ENCODE assay signal across 28 cellular contexts in genomic region chr7:144908943-144909556, GRCh38.
DNase-seq lines count a peak whose midpoint lies in the region; ATAC-seq, FAIRE-seq and TF ChIP-seq lines count a peak whose summit lies in the region.
"Had no signal": no experiment of that assay in that cellular context is flagged by ENCODE, and none has a peak within 500 bp of the region (broad histone marks: within the 10 kb centered on the region; RNA-seq: fewer than 3 reads in every experiment).

No MANE protein-coding gene starts in this region.

- H3K4me1 Mint-ChIP-seq in Caco-2 (ENCODE audit: low read depth, unreplicated experiment) = peaks cover 8% of the 10 kb centered on the region
- H3K4me1 Mint-ChIP-seq in nephron progenitor cell = no peaks in the 10 kb centered on the region
- no peaks in the 10 kb centered on the region for H3K4me1 Mint-ChIP-seq in immature natural killer cell

- no peak overlapping the region for H2AFZ ChIP-seq in GM12878 (ENCODE audit: control insufficient read depth, low read depth, low read length)

- TF ChIP-seq RAD21 in GM12878 (IDR thresholded peaks at IDR 0.05; ENCODE audit: insufficient read depth, low read depth, low read length) = no peak

- in situ Hi-C loops in GM12878 (cut with MboI) = no loop called here

- no peaks in the 10 kb centered on the region for H3K79me2 ChIP-seq in GM12878 (ENCODE audit: control insufficient read depth, insufficient read depth, low read length)

- RAD21 ChIA-PET in GM12878 (lab: Charles Lee; ENCODE audit: unreplicated experiment) = interaction anchor here (0.6 kb wide), 1 partner anchor 168 kb away, joined by 3 read pairs; no protein-coding TSS in a partner anchor

- H3K4me3 Mint-ChIP-seq in Caco-2 (ENCODE audit: unreplicated experiment) = no peak overlapping the region
- H3K4me3 Mint-ChIP-seq in nephron progenitor cell = no peak overlapping the region
- no peak overlapping the region for H3K4me3 Mint-ChIP-seq in immature natural killer cell
- H3K4me3 Mint-ChIP-seq: activated CD8-positive, alpha-beta T cell treated with anti-CD3 and anti-CD28 coated beads for 36 hours; activated naive CD8-positive, alpha-beta T cell; B cell; dendritic cell treated with granulocyte-macrophage colony-stimulating factor and Interleukin-4, amounts not matched to agents 40 ng/mL and 50 ng/mL, for 4 days; HFFc6 had no signal

- TF ChIP-seq EP300 in GM12878 (IDR thresholded peaks at IDR 0.05; ENCODE audit: borderline replicate concordance in 1 of 2, control insufficient read depth in 1 of 2, low read depth in 2 of 2, low read length in 2 of 2) = no peak

- H3K4me1 ChIP-seq in Caco-2 (no peaks in the 10 kb centered on the region; the same call in 1 of the 2 replicates), GM12878 (ENCODE audit: control insufficient read depth, insufficient read depth, low read length) (peaks cover 10% of the 10 kb centered on the region; the same call in 1 of the 2 replicates), pancreas (no peaks in the 10 kb centered on the region)
- H3K4me1 ChIP-seq: ascending aorta, SJCRH30 had no signal

- no peaks in the 10 kb centered on the region for H4K20me1 ChIP-seq in GM12878 (ENCODE audit: control insufficient read depth, insufficient read depth)

- H3K27ac Mint-ChIP-seq in Caco-2 (ENCODE audit: unreplicated experiment) = no peak overlapping the region
- no peak overlapping the region for H3K27ac Mint-ChIP-seq in nephron progenitor cell
- H3K27ac Mint-ChIP-seq in immature natural killer cell = no peak overlapping the region
- H3K27ac Mint-ChIP-seq: activated CD8-positive, alpha-beta T cell treated with anti-CD3 and anti-CD28 coated beads for 36 hours; activated naive CD8-positive, alpha-beta T cell; B cell; dendritic cell treated with granulocyte-macrophage colony-stimulating factor and Interleukin-4, amounts not matched to agents 40 ng/mL and 50 ng/mL, for 4 days; HFFc6 had no signal

- ATAC-seq in HG02852 (IDR thresholded peaks at IDR 0.05; ENCODE audit: unreplicated experiment) (peak; percentile 7), GM12878 (peak; percentile 26; the same call in 2 of the 3 replicates), HG03095 (IDR thresholded peaks at IDR 0.05; ENCODE audit: unreplicated experiment) (no peak), pancreas (no peak)
- ATAC-seq: activated CD4-positive, CD25-positive, alpha-beta regulatory T cell treated with anti-CD3 and anti-CD28 coated beads, Interleukin-2, amount 50 U/mL, for 24 hours; activated CD8-positive, alpha-beta T cell treated with anti-CD3 and anti-CD28 coated beads for 36 hours; Panc1 had no signal

- H3K27ac ChIP-seq in GM12878 (ENCODE audit: control insufficient read depth, insufficient read depth) (no peak overlapping the region), pancreas (no peak overlapping the region)
- H3K27ac ChIP-seq: ascending aorta, KMS-11, SJCRH30 had no signal

- no peaks in the 10 kb centered on the region for H3K27me3 ChIP-seq in Caco-2 (replicated peaks; ENCODE audit: control insufficient read depth, insufficient read depth, low read length)
- no peaks in the 10 kb centered on the region for H3K27me3 ChIP-seq in GM12878 (replicated peaks in 1 of 2; ENCODE audit: control insufficient read depth in 2 of 2, insufficient read depth in 2 of 2, low read length in 1 of 2)
- no peaks in the 10 kb centered on the region for H3K27me3 ChIP-seq in pancreas
- H3K27me3 ChIP-seq: ascending aorta had no signal

- BruUV-seq in Caco-2 (replicated peaks; lab: Mats Ljungman, UMichigan) (no TSS peak), GM12878 (replicated peaks; lab: Mats Ljungman, UMichigan) (no TSS peak)

- WGBS in GM12878 (ENCODE audit: insufficient coverage, insufficient replicate concordance, low lambda C conversion rate, missing lambda C conversion rate) = 48% methylated on average over 4 of the region's 4 CpGs
- 51 to 66% methylated on average over 4 of the region's 4 CpGs for WGBS in pancreas, 2 donors

- FAIRE-seq in GM12878 (lab: Jason Lieb, UNC) = no peak
- FAIRE-seq in pancreas (lab: Jason Lieb, UNC) = no peak
- FAIRE-seq: endothelial cell of umbilical vein had no signal

- H3K4me3 ChIP-seq in Caco-2 (ENCODE audit: low read depth, low read length) (no peak overlapping the region), GM12878 (no peak overlapping the region), pancreas (no peak overlapping the region)
- H3K4me3 ChIP-seq: ascending aorta, SJCRH30, smooth muscle cell had no signal

- intact Hi-C loops in Caco-2 (cut with micrococcal nuclease; ENCODE audit: unreplicated experiment) = no loop called here
- intact Hi-C loops in GM12878 (cut with micrococcal nuclease; ENCODE audit: unreplicated experiment) = no loop called here
- intact Hi-C loops in pancreas (cut with DNase I) = no loop called here

- DNase-seq in Caco-2 = peak; percentile 5 to 38
- DNase-seq in GM12878 (ENCODE audit: low read depth, low spot score) = no peak
- DNase-seq in nephron progenitor cell = peak; percentile 3
- DNase-seq in NCI-H2029 treated with DMSO at 0.1 percent for 48 hours (lab: John Stamatoyannopoulos, UW) = no peak
- DNase-seq in immature natural killer cell = no peak
- DNase-seq in pancreas = no peak
- DNase-seq: activated CD8-positive, alpha-beta T cell treated with anti-CD3 and anti-CD28 coated beads for 36 hours; caudate nucleus; COR-L47; DMS79 treated with DMSO at 0.1 percent for 48 hours; glutamatergic neuron; HFFc6; NCI-H1930; NCI-H345; nucleus accumbens; SJCRH30; stimulated activated CD4-positive, alpha-beta T cell treated with anti-CD3 and anti-CD28 coated beads, Interleukin-2, amount 100 ng/mL, for 24 hours had no signal

- no peak for TF ChIP-seq POLR2A in GM12878 (IDR thresholded peaks at IDR 0.05; ENCODE audit: low read depth, low read length)

- H3K9me3 Mint-ChIP-seq in Caco-2 (ENCODE audit: unreplicated experiment) = no peaks in the 10 kb centered on the region
- no peaks in the 10 kb centered on the region for H3K9me3 Mint-ChIP-seq in nephron progenitor cell
- no peaks in the 10 kb centered on the region for H3K9me3 Mint-ChIP-seq in immature natural killer cell
- H3K9me3 Mint-ChIP-seq: activated CD8-positive, alpha-beta T cell treated with anti-CD3 and anti-CD28 coated beads for 36 hours; dendritic cell treated with granulocyte-macrophage colony-stimulating factor and Interleukin-4, amounts not matched to agents 40 ng/mL and 50 ng/mL, for 4 days had no signal

- H3K9ac ChIP-seq in GM12878 (ENCODE audit: control insufficient read depth, insufficient read depth, low read length) = no peak overlapping the region
- H3K9ac ChIP-seq: KMS-11 had no signal

- SMC1A ChIA-PET in GM12878 (lab: Charles Lee; ENCODE audit: uncharacterized antibody, unreplicated experiment) = interaction anchor here (0.7 to 1.0 kb wide), 2 partner anchors 25 to 66 kb away, joined by 3 read pairs; no protein-coding TSS in a partner anchor

- no peak overlapping the region for H3K4me2 ChIP-seq in GM12878 (ENCODE audit: control insufficient read depth, insufficient read depth)
- H3K4me2 ChIP-seq: KMS-11, smooth muscle cell had no signal

- H3K36me3 ChIP-seq in Caco-2 (ENCODE audit: control insufficient read depth, insufficient read depth, low read length) (no peaks in the 10 kb centered on the region), GM12878 (ENCODE audit: control insufficient read depth in 2 of 2, insufficient read depth in 2 of 2, low read length in 1 of 2) (no peaks in the 10 kb centered on the region), pancreas (no peaks in the 10 kb centered on the region)
- H3K36me3 ChIP-seq: ascending aorta, SJCRH30 had no signal

- H3K9me3 ChIP-seq in Caco-2 = no peaks in the 10 kb centered on the region
- no peaks in the 10 kb centered on the region for H3K9me3 ChIP-seq in GM12878 (replicated peaks; ENCODE audit: control insufficient read depth, insufficient read depth, low read length)
- H3K9me3 ChIP-seq in pancreas = no peaks in the 10 kb centered on the region
- H3K9me3 ChIP-seq: ascending aorta, SJCRH30 had no signal

- POLR2A ChIA-PET in Caco-2 (lab: Charles Lee) = no interaction called here
- POLR2A ChIA-PET in GM12878 (lab: Charles Lee) = interaction anchor here (0.6 kb wide), 2 partner anchors 28 to 557 kb away, joined by 3 read pairs; no protein-coding TSS in a partner anchor

- H3K36me3 Mint-ChIP-seq in Caco-2 (ENCODE audit: insufficient read depth, unreplicated experiment) (no peaks in the 10 kb centered on the region), nephron progenitor cell (ENCODE audit: low read depth) (no peaks in the 10 kb centered on the region), immature natural killer cell (no peaks in the 10 kb centered on the region)
- H3K36me3 Mint-ChIP-seq: activated naive CD8-positive, alpha-beta T cell had no signal

- CTCF ChIA-PET in Caco-2 (lab: Charles Lee) = interaction anchor here (0.6 to 0.7 kb wide), 3 partner anchors 60 to 285 kb away, joined by 3 to 4 read pairs (median 4); no protein-coding TSS in a partner anchor
- CTCF ChIA-PET in GM12878 (lab: Yijun Ruan, JAX) = interaction anchor here (0.6 to 1.0 kb wide), 3 partner anchors 12 to 1234 kb away, joined by 3 read pairs; no protein-coding TSS in a partner anchor

- no peak for TF ChIP-seq CTCF in Caco-2 (IDR thresholded peaks at IDR 0.05; ENCODE audit: insufficient read depth in 1 of 2, low read depth in 1 of 2, low read length in 1 of 2, severe bottlenecking in 1 of 2, unreplicated experiment in 1 of 2)
- no peak for TF ChIP-seq CTCF in GM12878 (IDR thresholded peaks at IDR 0.05 in 2 of 3, conservative IDR thresholded peaks at IDR 0.05 in 1 of 3; ENCODE audit: control insufficient read depth in 2 of 3, extremely low read depth in 1 of 3, insufficient read depth in 1 of 3, low read depth in 3 of 3, low read length in 3 of 3)
- no peak for TF ChIP-seq CTCF in nephron progenitor cell (IDR thresholded peaks at IDR 0.05)
- no peak for TF ChIP-seq CTCF in pancreas (IDR thresholded peaks at IDR 0.05)

- H3K27me3 Mint-ChIP-seq in Caco-2 (ENCODE audit: insufficient read depth, unreplicated experiment) (no peaks in the 10 kb centered on the region), nephron progenitor cell (ENCODE audit: low read depth, poor library complexity) (no peaks in the 10 kb centered on the region), immature natural killer cell (ENCODE audit: low read depth in 3 of 3) (peaks cover 0 to 8% (median 4%) of the 10 kb centered on the region in 3 donors)
- H3K27me3 Mint-ChIP-seq: dendritic cell treated with granulocyte-macrophage colony-stimulating factor and Interleukin-4, amounts not matched to agents 40 ng/mL and 50 ng/mL, for 4 days had no signal

TF ChIP-seq in GM12878, 131 proteins besides CTCF, POLR2A, EP300 and RAD21 (continues in another document):
- no peak for TF ChIP-seq RFX5 (IDR thresholded peaks at IDR 0.05; ENCODE audit: low read depth, low read length)
- TF ChIP-seq ZNF24 (IDR thresholded peaks at IDR 0.05) = no peak
- no peak for TF ChIP-seq ATF3 (IDR thresholded peaks at IDR 0.05; ENCODE audit: borderline replicate concordance, extremely low read depth, low read depth, low read length)
- TF ChIP-seq IKZF2 (IDR thresholded peaks at IDR 0.05) = no peak
- no peak for TF ChIP-seq SUZ12 (IDR thresholded peaks at IDR 0.05; ENCODE audit: unreplicated experiment)

Comparison
In these comparisons a context has a peak if more than half of its experiments do, and no peak if none do; other contexts are left out.
1. DNase-seq: peak in Caco-2 (2 of 2) and nephron progenitor cell (single experiment); none in GM12878 (single experiment), NCI-H2029 treated with DMSO at 0.1 percent for 48 hours (single experiment), immature natural killer cell (0 of 3) and pancreas (0 of 6).
2. ATAC-seq: peak in HG02852 (single experiment) and GM12878 (single experiment); none in HG03095 (single experiment) and pancreas (0 of 4).